ENCODE assay signal across 8 cellular contexts in genomic region chr5:178460598-178461425, GRCh38.
DNase-seq lines count a peak whose midpoint lies in the region; ATAC-seq and TF ChIP-seq lines count a peak whose summit lies in the region.

No MANE protein-coding gene starts in this region.

- no peaks in the 10 kb centered on the region for H3K9me3 Mint-ChIP-seq in CD4-positive, alpha-beta T cell

- H4K91ac ChIP-seq in neuronal stem cell (ENCODE audit: low read depth, low read length, poor library complexity) = no peak overlapping the region

- H3K4me3 ChIP-seq in fibroblast of villous mesenchyme (ENCODE audit: low read depth, low read length) (no peak overlapping the region), neuronal stem cell (ENCODE audit: low read length in 2 of 2) (no peak overlapping the region), uterus (no peak overlapping the region)

- H3K9me3 ChIP-seq in CD4-positive, alpha-beta T cell (ENCODE audit: control insufficient read depth, low read length) = no peaks in the 10 kb centered on the region
- H3K9me3 ChIP-seq in neuronal stem cell (replicated peaks in 1 of 2; ENCODE audit: control insufficient read depth in 2 of 2, insufficient read depth in 1 of 2, low read depth in 1 of 2, low read length in 2 of 2) = peaks cover 0 to 3% of the 10 kb centered on the region in 2 donors
- H3K9me3 ChIP-seq in uterus = no peaks in the 10 kb centered on the region

- intact Hi-C loops in CD4-positive, alpha-beta T cell (cut with DNase I, micrococcal nuclease) = loop anchor here in 1 of 2 experiments (5.0 kb wide), 1 partner anchor 91 kb away; no protein-coding TSS in a partner anchor
- intact Hi-C loops in uterus (cut with DNase I; ENCODE audit: low total_unique reads) = no loop called here

- H3K4me2 ChIP-seq in neuronal stem cell (ENCODE audit: insufficient read depth, low read length, poor library complexity, severe bottlenecking) = no peak overlapping the region

- no peaks in the 10 kb centered on the region for H3K36me3 Mint-ChIP-seq in CD4-positive, alpha-beta T cell (ENCODE audit: low read depth)

- H2BK5ac ChIP-seq in neuronal stem cell (ENCODE audit: low read length) = no peak overlapping the region

- no peak overlapping the region for H3K23ac ChIP-seq in neuronal stem cell (ENCODE audit: low read depth, low read length, poor library complexity)

- H3K4me1 ChIP-seq in neuronal stem cell (ENCODE audit: control insufficient read depth in 2 of 2, insufficient read depth in 1 of 2, low read depth in 1 of 2, low read length in 2 of 2) (peaks cover 2 to 4% of the 10 kb centered on the region in 2 donors), uterus (no peaks in the 10 kb centered on the region)

- H2AFZ ChIP-seq in neuronal stem cell (ENCODE audit: low read length) = no peak overlapping the region

- no peak overlapping the region for H3K9ac ChIP-seq in neuronal stem cell (ENCODE audit: low read depth, low read length, poor library complexity)

- no peak overlapping the region for H3K4me3 Mint-ChIP-seq in CD4-positive, alpha-beta T cell

- H3K4ac ChIP-seq in neuronal stem cell (ENCODE audit: low read length) = no peak overlapping the region

- H3K18ac ChIP-seq in neuronal stem cell (ENCODE audit: low read length) = peak overlapping the region; percentile 2

- H2BK15ac ChIP-seq in neuronal stem cell (ENCODE audit: low read length) = no peak overlapping the region

- H3K27me3 ChIP-seq in CD4-positive, alpha-beta T cell (ENCODE audit: control insufficient read depth, insufficient read depth, low read length) = no peaks in the 10 kb centered on the region
- H3K27me3 ChIP-seq in neuronal stem cell (ENCODE audit: control insufficient read depth in 3 of 3, insufficient read depth in 3 of 3, low read depth in 1 of 3, low read length in 3 of 3) = no peaks in the 10 kb centered on the region
- no peaks in the 10 kb centered on the region for H3K27me3 ChIP-seq in uterus

- WGBS in neuronal stem cell (ENCODE audit: extremely low coverage in 2 of 2, insufficient read length in 2 of 2, insufficient replicate concordance in 1 of 2), 2 donors = no CpG with 5 or more reads among the region's 14 CpGs

- no peaks in the 10 kb centered on the region for H3K4me1 Mint-ChIP-seq in CD4-positive, alpha-beta T cell (ENCODE audit: low read depth)

- peak in 8 of 10 experiments; percentile 9 to 49 (median 16) for DNase-seq in CD4-positive, alpha-beta T cell
- peak; percentile 61 for DNase-seq in NCI-H460 (ENCODE audit: extremely low read depth, low read depth)
- DNase-seq in activated T-cell treated with anti-CD3 and anti-CD28 coated beads for 48 hours (ENCODE audit: low read depth) = peak; percentile 37
- DNase-seq in fibroblast of villous mesenchyme (ENCODE audit: low read depth) = peak; percentile 11
- DNase-seq in neuronal stem cell (ENCODE audit: low spot score) = peak; percentile 70
- peak; percentile 37 to 49 for DNase-seq in uterus
- no peak for DNase-seq in NCI-H774 (lab: John Stamatoyannopoulos, UW)

- no peaks in the 10 kb centered on the region for H3K79me1 ChIP-seq in neuronal stem cell (ENCODE audit: low read depth, low read length)

- H2BK12ac ChIP-seq in neuronal stem cell (ENCODE audit: low read length) = no peak overlapping the region

- H2BK120ac ChIP-seq in neuronal stem cell (ENCODE audit: low read depth, low read length) = no peak overlapping the region

- no peak overlapping the region for H3K27ac ChIP-seq in CD4-positive, alpha-beta T cell (ENCODE audit: low read depth, low read length)
- H3K27ac ChIP-seq in neuronal stem cell (replicated peaks; ENCODE audit: low read length) (no peak overlapping the region), uterus (no peak overlapping the region)

- H3K14ac ChIP-seq in neuronal stem cell (ENCODE audit: low read length) = no peak overlapping the region

- TF ChIP-seq POLR2A in uterus (IDR thresholded peaks at IDR 0.05) = no peak

- no peak overlapping the region for H4K8ac ChIP-seq in neuronal stem cell (ENCODE audit: low read depth, low read length)

- POLR2A ChIA-PET in CD4-positive, alpha-beta T cell (lab: Charles Lee) = no interaction called here

- H3K36me3 ChIP-seq in neuronal stem cell (replicated peaks in 1 of 2; ENCODE audit: control insufficient read depth in 2 of 2, insufficient read depth in 2 of 2, low read length in 2 of 2) (no peaks in the 10 kb centered on the region), uterus (no peaks in the 10 kb centered on the region)

- ATAC-seq in CD4-positive, alpha-beta T cell (ENCODE audit: poor library complexity) = no peak
- peak; percentile 74 for ATAC-seq in GM21367 (IDR thresholded peaks at IDR 0.05; ENCODE audit: unreplicated experiment)

- H2AK5ac ChIP-seq in neuronal stem cell (ENCODE audit: low read depth, low read length) = no peak overlapping the region

- TF ChIP-seq CTCF in CD4-positive, alpha-beta T cell (IDR thresholded peaks at IDR 0.05) = peak; percentile 54
- peak; percentile 63 for TF ChIP-seq CTCF in fibroblast of villous mesenchyme (IDR thresholded peaks at IDR 0.05; ENCODE audit: insufficient read depth, low read depth, low read length)
- TF ChIP-seq CTCF in uterus (IDR thresholded peaks at IDR 0.05) = peak; percentile 49 to 69 (median 61)

- no peaks in the 10 kb centered on the region for H3K27me3 Mint-ChIP-seq in CD4-positive, alpha-beta T cell

- no peak overlapping the region for H3K27ac Mint-ChIP-seq in CD4-positive, alpha-beta T cell

- CTCF ChIA-PET in CD4-positive, alpha-beta T cell (lab: Charles Lee) = no interaction called here
